In the genomic region with DNA sequence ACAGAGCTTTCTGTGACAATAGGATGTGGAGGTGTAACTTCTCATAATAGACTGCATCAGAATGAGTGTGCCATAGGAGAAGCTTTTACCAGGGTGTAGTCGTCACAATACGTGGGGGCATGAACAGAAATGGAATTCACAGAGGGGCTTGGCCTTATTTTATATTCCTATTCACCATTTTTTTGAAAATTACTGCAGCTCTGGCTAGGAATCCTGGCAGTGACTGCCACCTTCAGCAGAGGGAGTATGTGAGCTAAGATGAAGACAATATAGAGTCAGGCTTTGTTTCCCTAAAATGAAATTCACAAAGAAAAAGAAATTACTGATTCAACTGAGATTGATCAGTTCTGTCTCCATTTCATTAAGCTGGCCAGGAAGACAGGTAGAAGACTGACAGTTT, we compare ENCODE assay signal across 10 cellular contexts. TPM values are rescaled to one million over a fixed set of nuclear protein-coding genes. Genes with fewer than 3 reads are reported as not detected.
A peak's percentile ranks its signal among the peaks of the same experiment; 100 is the strongest.
DNase-seq lines count a peak whose midpoint lies in the region; ATAC-seq, FAIRE-seq and TF ChIP-seq lines count a peak whose summit lies in the region.
"Had no signal": no experiment of that assay in that cellular context is flagged by ENCODE, and none has a peak within 500 bp of the region (broad histone marks: within the 10 kb centered on the region; RNA-seq: fewer than 3 reads in every experiment).

No MANE protein-coding gene starts in this region.

- H3K27me3 ChIP-seq in K562 (ENCODE audit: control insufficient read depth in 2 of 2, insufficient read depth in 2 of 2, low read length in 2 of 2), result no peaks in the 10 kb centered on the region
- no peaks in the 10 kb centered on the region for H3K27me3 ChIP-seq in neural cell (ENCODE audit: insufficient read depth, low read depth, low read length)

- no peak for TF ChIP-seq POLR2A in K562 (conservative IDR thresholded peaks at IDR 0.05)

- H3K4me3 Mint-ChIP-seq in natural killer cell, result no peak overlapping the region

- H3K36me3 ChIP-seq in K562 (ENCODE audit: control insufficient read depth, insufficient read depth, low read length), result peaks cover 19% of the 10 kb centered on the region; the same call in 1 of the 3 replicates
- H3K36me3 ChIP-seq in neural cell (ENCODE audit: insufficient read depth, low read length), result no peaks in the 10 kb centered on the region

- no peaks in the 10 kb centered on the region for H3K9me3 ChIP-seq in K562 (replicated peaks; ENCODE audit: control insufficient read depth, insufficient read depth, low read depth, low read length)
- H3K9me3 ChIP-seq in neural cell (ENCODE audit: low read length), result no peaks in the 10 kb centered on the region

- TF ChIP-seq RAD21 in K562 (CRISPR knock-in tag; conservative IDR thresholded peaks at IDR 0.05 in 1 of 2, IDR thresholded peaks at IDR 0.05 in 1 of 2) (peak; percentile 70 to 78), neural cell (conservative IDR thresholded peaks at IDR 0.05) (peak; percentile 66)

- peak; percentile 60 for FAIRE-seq in G401.6 (lab: Jason Lieb, UNC)
- no peak for FAIRE-seq in K562 (lab: Jason Lieb, UNC)

- no peak overlapping the region for H3K27ac ChIP-seq in K562 (ENCODE audit: extremely low read depth, low read depth, low read length)
- H3K27ac ChIP-seq in neural cell (ENCODE audit: low read length), result peak overlapping the region; percentile 41

- no peak for DNase-seq in LNCaP clone FGC (ENCODE audit: low read depth)
- peak in 1 of 4 experiments; percentile 33 for DNase-seq in K562 (ENCODE audit: extremely low read depth in 1 of 4, low spot score in 3 of 4)
- no peak for DNase-seq in natural killer cell
- DNase-seq: effector memory CD4-positive, alpha-beta T cell; midbrain; stimulated activated CD4-positive, alpha-beta T cell treated with anti-CD3 and anti-CD28 coated beads, Interleukin-2, amount 100 ng/mL, for 48 hours had no signal

- no TSS peak for BruUV-seq in K562 (replicated peaks; lab: Mats Ljungman, UMichigan)

- H3K27me3 Mint-ChIP-seq in natural killer cell (ENCODE audit: low read depth in 2 of 2), result no peaks in the 10 kb centered on the region

- H3K9me2 ChIP-seq in neural cell (ENCODE audit: insufficient read depth, low read length), result no peaks in the 10 kb centered on the region

- no peaks in the 10 kb centered on the region for H3F3A ChIP-seq in neural cell (ENCODE audit: insufficient read depth, low read length, poor library complexity, severe bottlenecking)

- WGBS in K562 (ENCODE audit: insufficient coverage, low coverage, missing lambda C conversion rate), result 54% methylated on average over 2 of the region's 2 CpGs

- TF ChIP-seq EP300 in K562 (IDR thresholded peaks at IDR 0.05; ENCODE audit: low read length) (no peak), neural cell (conservative IDR thresholded peaks at IDR 0.05; ENCODE audit: poor library complexity, severe bottlenecking) (no peak)

- no peaks in the 10 kb centered on the region for H3K9me1 ChIP-seq in K562 (ENCODE audit: control insufficient read depth, insufficient read depth, low read length)

- in situ Hi-C loops in K562 (cut with MboI), result no loop called here

- H3K9me3 Mint-ChIP-seq in natural killer cell, result no peaks in the 10 kb centered on the region

- POLR2A ChIA-PET in K562 (lab: Yijun Ruan, JAX), result interaction anchor here (1.0 to 3.5 kb wide), 5 partner anchors 12 to 246 kb away, joined by 3 to 37 read pairs (median 5); partner anchors contain the start of gene TOMM6

- ATAC-seq in K562, result peak; percentile 71
- no peak for ATAC-seq in HG02588 (IDR thresholded peaks at IDR 0.05; ENCODE audit: unreplicated experiment)
- ATAC-seq in natural killer cell, result no peak
- no peak for ATAC-seq in GM18861 (IDR thresholded peaks at IDR 0.05; ENCODE audit: unreplicated experiment)

- no peak overlapping the region for H3K4me3 ChIP-seq in LNCaP clone FGC (ENCODE audit: low read depth, low read length)
- H3K4me3 ChIP-seq in K562, result no peak overlapping the region
- H3K4me3 ChIP-seq in neural cell (ENCODE audit: low read length), result no peak overlapping the region

- H3K79me2 ChIP-seq in K562 (ENCODE audit: control insufficient read depth, insufficient read depth, low read length), result no peaks in the 10 kb centered on the region
- no peaks in the 10 kb centered on the region for H3K79me2 ChIP-seq in neural cell (replicated peaks; ENCODE audit: insufficient read depth, low read length)

- TF ChIP-seq CTCF in LNCaP clone FGC (IDR thresholded peaks at IDR 0.05; ENCODE audit: control insufficient read depth, extremely low read depth, insufficient read depth) (peak; percentile 75), K562 (IDR thresholded peaks at IDR 0.05 in 2 of 3, conservative IDR thresholded peaks at IDR 0.05 in 1 of 3; ENCODE audit: insufficient read depth in 2 of 3, low read depth in 1 of 3, low read length in 3 of 3) (peak; percentile 54 to 71 (median 63); a peak in 5 of 6 replicates), neural cell (IDR thresholded peaks at IDR 0.05; ENCODE audit: poor library complexity, severe bottlenecking) (peak; percentile 74), natural killer cell (IDR thresholded peaks at IDR 0.05) (no peak)

- no peaks in the 10 kb centered on the region for H3K36me3 Mint-ChIP-seq in natural killer cell

- no peaks in the 10 kb centered on the region for H3K4me1 Mint-ChIP-seq in natural killer cell

- CTCF ChIA-PET in K562 (lab: Yijun Ruan, JAX; ENCODE audit: low intra/inter-chr PET ratio), result interaction anchor here (0.7 to 2.8 kb wide), 8 partner anchors 46 to 429 kb away, joined by 3 to 24 read pairs (median 4); no protein-coding TSS in a partner anchor

- H3K27ac Mint-ChIP-seq in natural killer cell, result no peak overlapping the region

- H3K9ac ChIP-seq in K562 (ENCODE audit: insufficient read depth in 1 of 2, low read depth in 2 of 2, low read length in 2 of 2) (no peak overlapping the region), neural cell (ENCODE audit: low read length) (no peak overlapping the region)

- H3K4me2 ChIP-seq in K562 (ENCODE audit: insufficient read depth, low read length) (no peak overlapping the region), neural cell (ENCODE audit: low read length) (no peak overlapping the region)

- H4K20me1 ChIP-seq in K562 (replicated peaks; ENCODE audit: control insufficient read depth, insufficient read depth, low read length) (no peaks in the 10 kb centered on the region), neural cell (ENCODE audit: insufficient read depth) (no peaks in the 10 kb centered on the region)

- intact Hi-C loops in K562 (cut with micrococcal nuclease) (loop anchor here (1.0 to 5.0 kb wide), 4 partner anchors 46 to 243 kb away; no protein-coding TSS in a partner anchor), natural killer cell (cut with micrococcal nuclease) (no loop called here)

- peaks cover 0 to 3% of the 10 kb centered on the region in 2 experiments; a peak in 1 of 5 replicates for H3K4me1 ChIP-seq in K562 (replicated peaks in 1 of 2; ENCODE audit: control insufficient read depth in 2 of 2, insufficient read depth in 2 of 2, low read length in 2 of 2)

- H2AFZ ChIP-seq in K562 (ENCODE audit: low read depth, low read length) (no peak overlapping the region), neural cell (ENCODE audit: low read depth, low read length) (no peak overlapping the region)

RNA-seq across cellular contexts. Expression of gene TOMM6, which starts 13.9 kb away (rescaled TPM):
- 49.6 and 52.2 TPM in 2 replicates for total RNA-seq in K562 (2011; cell fraction: chromatin; rRNA removed; ENCODE audit: low replicate concordance)
- 78.5 and 85.9 TPM in 2 replicates for total RNA-seq in K562 (2011; cell fraction: nucleolus; rRNA removed)
- total RNA-seq in K562 (2011; cell fraction: nucleoplasm; rRNA removed), result 108 and 156 TPM in 2 replicates
- total RNA-seq in K562 (2014; rRNA removed), result 377 and 380 TPM in 2 replicates
- 754 and 831 TPM in 2 replicates for total RNA-seq in K562 (2014; rRNA removed; fragmentation: Illumina TruSeq; extraction: Trizol)
- 736 and 780 TPM in 2 replicates for total RNA-seq in K562 (2015; rRNA removed; fragmentation: Illumina TruSeq; extraction: Trizol)
- 677 and 726 TPM in 2 replicates for total RNA-seq in K562 (2021)
- 955 and 1,065 TPM in 2 replicates for polyA plus RNA-seq in K562 (2011; rRNA removed)
- polyA plus RNA-seq in K562 (2011; cell fraction: cytosol; rRNA removed), result 1,189 and 1,772 TPM in 2 replicates
- polyA plus RNA-seq in K562 (2011; cell fraction: nucleus; rRNA removed), result 229 and 402 TPM in 2 replicates
- 464 and 1,133 TPM in 2 replicates for polyA plus RNA-seq in K562 (2012)
- 1,747 and 2,097 TPM in 2 replicates for polyA plus RNA-seq in K562 (2014; fragmentation: Illumina TruSeq; extraction: Trizol)
- polyA plus RNA-seq in K562 (2014; fragmentation: Nextera tagmentation; extraction: Ambion mirVana), result 1,000 to 10,000 TPM; 1,746 to 1,760 TPM
- polyA plus RNA-seq in K562 (2014; rRNA removed), result 1,029 and 1,276 TPM in 2 replicates
- 270 and 271 TPM in 2 replicates for polyA minus RNA-seq in K562 (2011; rRNA and poly(A)+ RNA removed)
- polyA minus RNA-seq in K562 (2011; cell fraction: cytosol; rRNA and poly(A)+ RNA removed), result 123 and 140 TPM in 2 replicates
- 28.3 and 62.3 TPM in 2 replicates for polyA minus RNA-seq in K562 (2011; cell fraction: nucleus; rRNA and poly(A)+ RNA removed)
- 130 and 184 TPM in 2 replicates for polyA plus RNA-seq in neural cell
- polyA minus RNA-seq in neural cell, result 42.4 and 43.1 TPM in 2 replicates
- 100 to 1,000 TPM in 1 of 3 donors, 10 to 100 TPM in 2; 95.0 to 109 (median 96.6) TPM for total RNA-seq in natural killer cell

RNA-seq across cellular contexts. Expression of gene PRICKLE4, which starts 20.8 kb away (rescaled TPM):
- total RNA-seq in K562 (2011; cell fraction: chromatin; rRNA removed; ENCODE audit: low replicate concordance), result 6.0 and 13.5 TPM in 2 replicates
- 5.4 and 6.8 TPM in 2 replicates for total RNA-seq in K562 (2011; cell fraction: nucleolus; rRNA removed)
- 4.6 and 6.0 TPM in 2 replicates for total RNA-seq in K562 (2011; cell fraction: nucleoplasm; rRNA removed)
- 1.3 TPM in 1 of 2 replicates, not detected in the other for total RNA-seq in K562 (2014; rRNA removed)
- not detected in 2 replicates for total RNA-seq in K562 (2014; rRNA removed; fragmentation: Illumina TruSeq; extraction: Trizol)
- total RNA-seq in K562 (2015; rRNA removed; fragmentation: Illumina TruSeq; extraction: Trizol), result not detected in 2 replicates
- total RNA-seq in K562 (2021), result 0.20 and 0.87 TPM in 2 replicates
- polyA plus RNA-seq in K562 (2011; rRNA removed), result 0.32 and 0.54 TPM in 2 replicates
- 0.07 and 0.19 TPM in 2 replicates for polyA plus RNA-seq in K562 (2011; cell fraction: cytosol; rRNA removed)
- 12.6 and 13.9 TPM in 2 replicates for polyA plus RNA-seq in K562 (2011; cell fraction: nucleus; rRNA removed)
- 1.9 and 2.0 TPM in 2 replicates for polyA plus RNA-seq in K562 (2012)
- polyA plus RNA-seq in K562 (2014; fragmentation: Illumina TruSeq; extraction: Trizol), result not detected in 2 replicates
- polyA plus RNA-seq in K562 (2014; fragmentation: Nextera tagmentation; extraction: Ambion mirVana), result not detected
- 0.27 and 1.7 TPM in 2 replicates for polyA plus RNA-seq in K562 (2014; rRNA removed)
- polyA minus RNA-seq in K562 (2011; rRNA and poly(A)+ RNA removed), result 0.56 TPM in 1 of 2 replicates, not detected in the other
- polyA minus RNA-seq in K562 (2011; cell fraction: cytosol; rRNA and poly(A)+ RNA removed), result not detected in 2 replicates
- 3.9 and 7.4 TPM in 2 replicates for polyA minus RNA-seq in K562 (2011; cell fraction: nucleus; rRNA and poly(A)+ RNA removed)
- 1.3 TPM in 1 of 2 replicates, not detected in the other for polyA plus RNA-seq in neural cell
- polyA minus RNA-seq in neural cell, result not detected in 2 replicates
- total RNA-seq in natural killer cell, result not detected

RNA-seq across cellular contexts. Expression of gene FRS3, which starts 21.7 kb away (rescaled TPM):
- 3.2 and 6.0 TPM in 2 replicates for total RNA-seq in K562 (2011; cell fraction: chromatin; rRNA removed; ENCODE audit: low replicate concordance)
- 4.7 and 5.5 TPM in 2 replicates for total RNA-seq in K562 (2011; cell fraction: nucleolus; rRNA removed)
- total RNA-seq in K562 (2011; cell fraction: nucleoplasm; rRNA removed), result 3.2 and 3.7 TPM in 2 replicates
- 1.7 and 3.1 TPM in 2 replicates for total RNA-seq in K562 (2014; rRNA removed)
- 0.45 and 1.0 TPM in 2 replicates for total RNA-seq in K562 (2014; rRNA removed; fragmentation: Illumina TruSeq; extraction: Trizol)
- total RNA-seq in K562 (2015; rRNA removed; fragmentation: Illumina TruSeq; extraction: Trizol), result 1.1 and 1.8 TPM in 2 replicates
- 3.1 and 3.3 TPM in 2 replicates for total RNA-seq in K562 (2021)
- 3.0 and 4.2 TPM in 2 replicates for polyA plus RNA-seq in K562 (2011; rRNA removed)
- 4.3 and 6.5 TPM in 2 replicates for polyA plus RNA-seq in K562 (2011; cell fraction: cytosol; rRNA removed)
- polyA plus RNA-seq in K562 (2011; cell fraction: nucleus; rRNA removed), result 8.1 and 10.8 TPM in 2 replicates
- 1.5 and 4.5 TPM in 2 replicates for polyA plus RNA-seq in K562 (2012)
- 1.6 and 3.0 TPM in 2 replicates for polyA plus RNA-seq in K562 (2014; fragmentation: Illumina TruSeq; extraction: Trizol)
- under 1 TPM; 0.03 to 0.06 TPM for polyA plus RNA-seq in K562 (2014; fragmentation: Nextera tagmentation; extraction: Ambion mirVana)
- polyA plus RNA-seq in K562 (2014; rRNA removed), result 3.4 and 3.7 TPM in 2 replicates
- 0.84 and 0.95 TPM in 2 replicates for polyA minus RNA-seq in K562 (2011; rRNA and poly(A)+ RNA removed)
- polyA minus RNA-seq in K562 (2011; cell fraction: cytosol; rRNA and poly(A)+ RNA removed), result 0.82 and 1.0 TPM in 2 replicates
- 1.6 and 1.8 TPM in 2 replicates for polyA minus RNA-seq in K562 (2011; cell fraction: nucleus; rRNA and poly(A)+ RNA removed)
- polyA plus RNA-seq in neural cell, result 14.7 and 15.7 TPM in 2 replicates
- 11.0 and 17.3 TPM in 2 replicates for polyA minus RNA-seq in neural cell
- total RNA-seq in natural killer cell, result 1 to 10 TPM; 4.5 to 5.7 (median 5.4) TPM

RNA-seq across cellular contexts. Expression of gene PGC, which starts 54.2 kb away (rescaled TPM):
- not detected in 2 replicates for total RNA-seq in K562 (2011; cell fraction: chromatin; rRNA removed; ENCODE audit: low replicate concordance)
- total RNA-seq in K562 (2011; cell fraction: nucleolus; rRNA removed), result not detected in 2 replicates
- total RNA-seq in K562 (2011; cell fraction: nucleoplasm; rRNA removed), result not detected in 2 replicates
- total RNA-seq in K562 (2014; rRNA removed) (not detected in 2 replicates), K562 (2014; rRNA removed; fragmentation: Illumina TruSeq; extraction: Trizol) (not detected in 2 replicates), K562 (2015; rRNA removed; fragmentation: Illumina TruSeq; extraction: Trizol) (not detected in 2 replicates), K562 (2021) (0.40 and 0.81 TPM in 2 replicates), natural killer cell (not detected)
- polyA plus RNA-seq in K562 (2011; rRNA removed) (not detected in 2 replicates), K562 (2014; fragmentation: Illumina TruSeq; extraction: Trizol) (not detected in 2 replicates), K562 (2014; fragmentation: Nextera tagmentation; extraction: Ambion mirVana) (under 1 TPM in 1 of 2 experiments, not detected in 1; 0.17 TPM), K562 (2014; rRNA removed) (not detected in 2 replicates), neural cell (not detected in 2 replicates)
- polyA plus RNA-seq in K562 (2011; cell fraction: cytosol; rRNA removed), result 0.03 TPM in 1 of 2 replicates, not detected in the other
- polyA plus RNA-seq in K562 (2011; cell fraction: nucleus; rRNA removed), result not detected in 2 replicates
- polyA plus RNA-seq in K562 (2012), result not detected in 2 replicates
- not detected in 2 replicates for polyA minus RNA-seq in K562 (2011; rRNA and poly(A)+ RNA removed)
- 2.1 TPM in 1 of 2 replicates, not detected in the other for polyA minus RNA-seq in K562 (2011; cell fraction: cytosol; rRNA and poly(A)+ RNA removed)
- polyA minus RNA-seq in K562 (2011; cell fraction: nucleus; rRNA and poly(A)+ RNA removed), result not detected in 2 replicates
- not detected in 2 replicates for polyA minus RNA-seq in neural cell
